In the genomic region with DNA sequence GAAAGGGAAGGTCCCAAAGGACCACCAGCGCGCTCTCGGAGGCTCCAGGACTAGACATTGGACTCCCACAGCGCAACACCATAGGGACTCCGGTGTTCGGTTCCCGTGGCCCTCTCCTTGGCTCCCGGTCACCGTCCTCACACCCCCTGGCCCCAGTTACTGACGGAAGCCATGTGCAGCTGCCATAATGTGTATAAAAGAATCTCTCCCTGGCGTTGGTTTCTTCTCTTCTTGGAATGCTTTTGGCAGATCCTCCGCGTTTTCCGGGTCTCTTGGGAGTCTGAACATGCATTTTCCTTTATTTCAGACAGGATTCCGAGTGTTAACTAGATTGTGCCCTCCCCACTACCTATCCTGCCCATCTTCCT, we compare ENCODE assay signal across 9 cellular contexts.
DNase-seq lines count a peak whose midpoint lies in the region; ATAC-seq and TF ChIP-seq lines count a peak whose summit lies in the region.
"Had no signal": no experiment of that assay in that cellular context is flagged by ENCODE, and none has a peak within 500 bp of the region (broad histone marks: within the 10 kb centered on the region; RNA-seq: fewer than 3 reads in every experiment).

No MANE protein-coding gene starts in this region.

- no peak overlapping the region for H3K27ac Mint-ChIP-seq in natural killer cell treated with Interleukin-12 subunit alpha and Interleukin-12 subunit beta and Interleukin-15 and Interleukin-18, amount 100 ng/mL, for 72 hours
- no peak overlapping the region for H3K27ac Mint-ChIP-seq in natural killer cell
- H3K27ac Mint-ChIP-seq in mesothelial cell of epicardium: peak overlapping the region; percentile 64

- CTCF ChIA-PET in HEK293T (lab: Yijun Ruan, JAX): interaction anchor here (0.6 to 1.2 kb wide), 2 partner anchors 10 to 47 kb away, joined by 3 to 8 read pairs; no protein-coding TSS in a partner anchor

- H3K9me3 ChIP-seq in adipocyte (ENCODE audit: control insufficient read depth, low read length) (no peaks in the 10 kb centered on the region), SJCRH30 (replicated peaks) (no peaks in the 10 kb centered on the region)

- no peaks in the 10 kb centered on the region for H3K9me3 Mint-ChIP-seq in natural killer cell treated with Interleukin-12 subunit alpha and Interleukin-12 subunit beta and Interleukin-15 and Interleukin-18, amount 100 ng/mL, for 72 hours
- H3K9me3 Mint-ChIP-seq in natural killer cell (no peaks in the 10 kb centered on the region), mesothelial cell of epicardium (no peaks in the 10 kb centered on the region)

- peaks cover 28% of the 10 kb centered on the region for H3K4me1 ChIP-seq in adipocyte (ENCODE audit: control insufficient read depth, insufficient read depth, low read length)
- peaks cover 13% of the 10 kb centered on the region; the same call in 1 of the 2 replicates for H3K4me1 ChIP-seq in SJCRH30

- H3K27me3 ChIP-seq in adipocyte (replicated peaks; ENCODE audit: control insufficient read depth, insufficient read depth, low read length) (peaks cover 37% of the 10 kb centered on the region), SJCRH30 (no peaks in the 10 kb centered on the region)

- peaks cover 27 to 33% of the 10 kb centered on the region in 2 donors for H3K4me1 Mint-ChIP-seq in natural killer cell treated with Interleukin-12 subunit alpha and Interleukin-12 subunit beta and Interleukin-15 and Interleukin-18, amount 100 ng/mL, for 72 hours (ENCODE audit: low read depth in 2 of 2)
- H3K4me1 Mint-ChIP-seq in natural killer cell (peaks cover 44 to 51% of the 10 kb centered on the region in 2 donors), mesothelial cell of epicardium (peaks cover 61% of the 10 kb centered on the region)

- H3K27ac ChIP-seq in SJCRH30: no peak overlapping the region

- H3K36me3 Mint-ChIP-seq in natural killer cell treated with Interleukin-12 subunit alpha and Interleukin-12 subunit beta and Interleukin-15 and Interleukin-18, amount 100 ng/mL, for 72 hours: no peaks in the 10 kb centered on the region
- H3K36me3 Mint-ChIP-seq in natural killer cell: peaks cover 7% of the 10 kb centered on the region
- no peaks in the 10 kb centered on the region for H3K36me3 Mint-ChIP-seq in mesothelial cell of epicardium

- no peak for ATAC-seq in natural killer cell treated with Interleukin-12 subunit alpha and Interleukin-12 subunit beta and Interleukin-15 and Interleukin-18, amount 100 ng/mL, for 72 hours
- no peak for ATAC-seq in natural killer cell
- ATAC-seq in HG03097 (IDR thresholded peaks at IDR 0.05; ENCODE audit: low FRiP score, unreplicated experiment): no peak
- ATAC-seq in HG02763 (IDR thresholded peaks at IDR 0.05; ENCODE audit: unreplicated experiment): no peak

- DNase-seq in natural killer cell treated with Interleukin-12 subunit alpha and Interleukin-12 subunit beta and Interleukin-15 and Interleukin-18, amount 100 ng/mL, for 72 hours (ENCODE audit: low spot score): no peak
- DNase-seq in natural killer cell (no peak), adipocyte (ENCODE audit: low read depth) (no peak), mesothelial cell of epicardium (ENCODE audit: low spot score in 2 of 2, unreplicated experiment in 2 of 2) (no peak), HEK293T (ENCODE audit: extremely low spot score) (no peak), SJCRH30 (no peak)
- DNase-seq: dermis blood vessel endothelial cell had no signal

- H3K27me3 Mint-ChIP-seq in natural killer cell treated with Interleukin-12 subunit alpha and Interleukin-12 subunit beta and Interleukin-15 and Interleukin-18, amount 100 ng/mL, for 72 hours: peaks cover 61 to 88% of the 10 kb centered on the region in 2 donors
- H3K27me3 Mint-ChIP-seq in natural killer cell (ENCODE audit: low read depth in 2 of 2): peaks cover 71 to 93% of the 10 kb centered on the region in 2 donors
- peaks cover 89% of the 10 kb centered on the region for H3K27me3 Mint-ChIP-seq in mesothelial cell of epicardium (ENCODE audit: low read depth)

- H3K9ac ChIP-seq in adipocyte (ENCODE audit: low read length): peak overlapping the region; percentile 23

- peak overlapping the region; percentile 80 for H3K4me3 ChIP-seq in adipocyte (ENCODE audit: low read length)
- no peak overlapping the region for H3K4me3 ChIP-seq in SJCRH30

- TF ChIP-seq CTCF in natural killer cell (IDR thresholded peaks at IDR 0.05) (no peak), mesothelial cell of epicardium (IDR thresholded peaks at IDR 0.05; ENCODE audit: unreplicated experiment) (no peak)

- peak overlapping the region; percentile 7 for H3K4me3 Mint-ChIP-seq in natural killer cell treated with Interleukin-12 subunit alpha and Interleukin-12 subunit beta and Interleukin-15 and Interleukin-18, amount 100 ng/mL, for 72 hours
- H3K4me3 Mint-ChIP-seq in natural killer cell: no peak overlapping the region
- peak overlapping the region; percentile 68 for H3K4me3 Mint-ChIP-seq in mesothelial cell of epicardium

- H3K36me3 ChIP-seq in adipocyte (ENCODE audit: control insufficient read depth, insufficient read depth, low read length, severe bottlenecking): no peaks in the 10 kb centered on the region
- no peaks in the 10 kb centered on the region for H3K36me3 ChIP-seq in SJCRH30

- intact Hi-C loops in natural killer cell (cut with micrococcal nuclease): no loop called here

- POLR2A ChIA-PET in HEK293T (lab: Yijun Ruan, JAX): no interaction called here

TF ChIP-seq in HEK293T, 16 proteins besides CTCF, POLR2A, EP300 and RAD21:
- TF ChIP-seq HDGF (IDR thresholded peaks at IDR 0.05; ENCODE audit: borderline replicate concordance) (no peak), FOXK2 (IDR thresholded peaks at IDR 0.05) (no peak), LEF1 (IDR thresholded peaks at IDR 0.05; ENCODE audit: borderline replicate concordance) (no peak), FOXA1 (IDR thresholded peaks at IDR 0.05) (no peak), TARDBP (IDR thresholded peaks at IDR 0.05) (no peak), SP1 (IDR thresholded peaks at IDR 0.05) (no peak), ZNF384 (IDR thresholded peaks at IDR 0.05) (no peak)
